Comparison of ENCODE assay signal across 18 cellular contexts in genomic region chr12:65960820-65961691, GRCh38.
DNase-seq lines count a peak whose midpoint lies in the region; ATAC-seq and TF ChIP-seq lines count a peak whose summit lies in the region.
"Had no signal": no experiment of that assay in that cellular context is flagged by ENCODE, and none has a peak within 500 bp of the region (broad histone marks: within the 10 kb centered on the region; RNA-seq: fewer than 3 reads in every experiment).

No MANE protein-coding gene starts in this region.

- H3K4me3 ChIP-seq in ACC112 (ENCODE audit: low read depth, low read length), result no peak overlapping the region
- no peak overlapping the region for H3K4me3 ChIP-seq in IMR-90 (ENCODE audit: insufficient read depth, low read depth, low read length)
- H3K4me3 ChIP-seq in choroid plexus epithelial cell (ENCODE audit: low read depth, low read length), result no peak overlapping the region
- H3K4me3 ChIP-seq: ascending aorta, esophagus muscularis mucosa had no signal

- H3K9me3 ChIP-seq in IMR-90 (ENCODE audit: control insufficient read depth, insufficient read depth, low read length), result no peaks in the 10 kb centered on the region
- H3K9me3 ChIP-seq: ascending aorta, esophagus muscularis mucosa had no signal

- H3K79me1 ChIP-seq in IMR-90 (ENCODE audit: low read depth in 1 of 2, low read length in 2 of 2), result peaks cover 39 to 70% of the 10 kb centered on the region in 2 experiments

- peak overlapping the region; percentile 14; the same call in 1 of the 2 replicates for H3K23ac ChIP-seq in IMR-90 (ENCODE audit: low read depth, low read length)

- TF ChIP-seq RAD21 in IMR-90 (IDR thresholded peaks at IDR 0.05; ENCODE audit: low read length), result no peak

- peaks cover 34% of the 10 kb centered on the region; the same call in 1 of the 2 replicates for H4K20me1 ChIP-seq in IMR-90 (ENCODE audit: insufficient read depth, low read length)

- peak overlapping the region; percentile 3; the same call in 1 of the 2 replicates for H4K5ac ChIP-seq in IMR-90 (ENCODE audit: low read depth, low read length)

- peak overlapping the region in 1 of 2 experiments; percentile 33; a peak in 2 of 4 replicates for H4K8ac ChIP-seq in IMR-90 (ENCODE audit: low read depth in 2 of 2, low read length in 2 of 2)

- no peaks in the 10 kb centered on the region for H3K9me3 Mint-ChIP-seq in mesothelial cell of epicardium
- H3K9me3 Mint-ChIP-seq: CD8-positive, alpha-beta T cell; stimulated activated naive CD8-positive, alpha-beta T cell treated with anti-CD3 and anti-CD28 coated beads, Interleukin-15, Interleukin-2, amounts not matched to agents 100 ng/mL and 50 ng/mL, for 24 hours had no signal

- H2BK120ac ChIP-seq in IMR-90 (ENCODE audit: low read depth, low read length), result no peak overlapping the region

- POLR2A ChIA-PET in IMR-90 (lab: Charles Lee; ENCODE audit: unreplicated experiment), result interaction anchor here (0.6 kb wide), 1 partner anchor 11 kb away, joined by 3 read pairs; no protein-coding TSS in a partner anchor

- no peak overlapping the region for H2AK9ac ChIP-seq in IMR-90 (replicated peaks; ENCODE audit: low read depth, low read length, poor library complexity)

- no peak overlapping the region; the same call in 1 of the 2 replicates for H3K14ac ChIP-seq in IMR-90 (replicated peaks; ENCODE audit: low read depth, low read length)

- no peak for TF ChIP-seq POLR2A in IMR-90 (IDR thresholded peaks at IDR 0.05; ENCODE audit: low read depth, low read length)

- peak overlapping the region; percentile 38 for H3K27ac ChIP-seq in ACC112 (ENCODE audit: low read depth, low read length)
- H3K27ac ChIP-seq in IMR-90 (ENCODE audit: insufficient read depth, low read length), result no peak overlapping the region
- H3K27ac ChIP-seq: ascending aorta, esophagus muscularis mucosa had no signal

- CTCF ChIA-PET in IMR-90 (lab: Yijun Ruan, JAX), result interaction anchor here (1.0 kb wide), 1 partner anchor 783 kb away, joined by 4 read pairs; no protein-coding TSS in a partner anchor

- H3K27ac Mint-ChIP-seq in mesothelial cell of epicardium, result peak overlapping the region; percentile 80
- H3K27ac Mint-ChIP-seq: CD8-positive, alpha-beta T cell; stimulated activated naive CD8-positive, alpha-beta T cell treated with anti-CD3 and anti-CD28 coated beads, Interleukin-15, Interleukin-2, amounts not matched to agents 100 ng/mL and 50 ng/mL, for 24 hours had no signal

- peaks cover 14% of the 10 kb centered on the region for H3K9me1 ChIP-seq in IMR-90 (ENCODE audit: insufficient read depth, low read length)

- no TSS peak for BruUV-seq in IMR-90 (replicated peaks; lab: Mats Ljungman, UMichigan)

- H3K27me3 ChIP-seq in ACC112 (ENCODE audit: insufficient read depth, low read length) (no peaks in the 10 kb centered on the region), IMR-90 (ENCODE audit: control insufficient read depth, insufficient read depth, low read length) (no peaks in the 10 kb centered on the region)
- H3K27me3 ChIP-seq: ascending aorta had no signal

- H3K79me2 ChIP-seq in ACC112 (ENCODE audit: control insufficient read depth, insufficient read depth, low read length, unreplicated experiment), result peaks cover 32% of the 10 kb centered on the region

- peaks cover 74% of the 10 kb centered on the region for H3K4me1 Mint-ChIP-seq in mesothelial cell of epicardium

- no peak overlapping the region; the same call in 2 of the 3 replicates for H2BK15ac ChIP-seq in IMR-90 (ENCODE audit: low read depth, low read length)

- peak; percentile 53 for DNase-seq in IMR-90
- peak; percentile 78 for DNase-seq in choroid plexus epithelial cell (ENCODE audit: low read depth)
- no peak for DNase-seq in mesothelial cell of epicardium (ENCODE audit: low spot score in 2 of 2, unreplicated experiment in 2 of 2)
- no peak for DNase-seq in NCI-H2227 (lab: John Stamatoyannopoulos, UW; ENCODE audit: unreplicated experiment)
- no peak for DNase-seq in AG08395 (ENCODE audit: low spot score)
- DNase-seq in GOT3 (lab: John Stamatoyannopoulos, UW), result no peak
- DNase-seq: activated CD4-positive, alpha-beta T cell treated with anti-CD3 and anti-CD28 coated beads for 48 hours; activated naive CD4-positive, alpha-beta T cell treated with Interleukin-2 at 50 U/mL for 16 hours; CD8-positive, alpha-beta T cell; mesendoderm; MM.1S; NCI-H1694; right cardiac atrium had no signal

- peak overlapping the region; percentile 4; the same call in 1 of the 2 replicates for H3K4me2 ChIP-seq in IMR-90 (ENCODE audit: low read depth, low read length)

- no peaks in the 10 kb centered on the region for H3K27me3 Mint-ChIP-seq in mesothelial cell of epicardium (ENCODE audit: low read depth)

- peaks cover 22% of the 10 kb centered on the region for H3K36me3 Mint-ChIP-seq in mesothelial cell of epicardium
- H3K36me3 Mint-ChIP-seq: CD8-positive, alpha-beta T cell had no signal

- H3K4ac ChIP-seq in IMR-90 (ENCODE audit: low read depth, low read length), result no peak overlapping the region

- ATAC-seq in IMR-90 (ENCODE audit: low read depth) (no peak), GM21619 (IDR thresholded peaks at IDR 0.05; ENCODE audit: unreplicated experiment) (no peak)
- ATAC-seq: CD8-positive, alpha-beta T cell; right cardiac atrium had no signal

- 0 out of 2 replicates have a peak overlapping the region, but pooled peaks have one; percentile 3 for H4K91ac ChIP-seq in IMR-90 (ENCODE audit: insufficient read depth, low read depth, low read length)

- no peak overlapping the region for H2BK20ac ChIP-seq in IMR-90 (ENCODE audit: low read depth, low read length)

- no peak overlapping the region for H3K9ac ChIP-seq in IMR-90 (ENCODE audit: low read depth, low read length)

- intact Hi-C loops in IMR-90 (cut with micrococcal nuclease), result loop anchor here (10.0 kb wide), 1 partner anchor 656 kb away; no protein-coding TSS in a partner anchor

- 100% methylated on average over 1 of the region's 12 CpGs; no CpG with 5 or more reads in 1 of the 2 experiments for WGBS in IMR-90 (ENCODE audit: extremely low coverage in 2 of 2, insufficient read length in 1 of 2), 2 experiments

- peak overlapping the region; percentile 4 for H2BK5ac ChIP-seq in IMR-90 (ENCODE audit: low read depth, low read length, poor library complexity, severe bottlenecking)

- H3K4me1 ChIP-seq in ACC112 (ENCODE audit: control insufficient read depth, insufficient read depth, low read length, unreplicated experiment) (peaks cover 35% of the 10 kb centered on the region), IMR-90 (ENCODE audit: control insufficient read depth, insufficient read depth, low read length) (peaks cover 16% of the 10 kb centered on the region)
- H3K4me1 ChIP-seq: ascending aorta, esophagus muscularis mucosa had no signal

- H3K36me3 ChIP-seq in ACC112 (ENCODE audit: insufficient read depth, low read length), result peaks cover 66% of the 10 kb centered on the region
- peaks cover 9% of the 10 kb centered on the region for H3K36me3 ChIP-seq in IMR-90 (ENCODE audit: control insufficient read depth, insufficient read depth, low read length)
- H3K36me3 ChIP-seq: ascending aorta, esophagus muscularis mucosa had no signal

- no peak overlapping the region for H3K4me3 Mint-ChIP-seq in mesothelial cell of epicardium
- H3K4me3 Mint-ChIP-seq: CD8-positive, alpha-beta T cell; stimulated activated naive CD8-positive, alpha-beta T cell treated with anti-CD3 and anti-CD28 coated beads, Interleukin-15, Interleukin-2, amounts not matched to agents 100 ng/mL and 50 ng/mL, for 24 hours had no signal

- no peak overlapping the region for H3K56ac ChIP-seq in IMR-90 (ENCODE audit: extremely low read depth, insufficient read depth, low read length)

- in situ Hi-C loops in IMR-90 (cut with MboI; ENCODE audit: low sequenced_read_pairs), result no loop called here

- H2AFZ ChIP-seq in ACC112 (ENCODE audit: low read length, unreplicated experiment) (no peak overlapping the region), IMR-90 (replicated peaks; ENCODE audit: low read length, poor library complexity) (no peak overlapping the region)

- peak overlapping the region; percentile 8; the same call in 1 of the 2 replicates for H2AK5ac ChIP-seq in IMR-90 (ENCODE audit: low read depth, low read length)

- no peak for TF ChIP-seq CTCF in IMR-90 (conservative IDR thresholded peaks at IDR 0.05; ENCODE audit: low read depth, low read length)
- no peak for TF ChIP-seq CTCF in choroid plexus epithelial cell (conservative IDR thresholded peaks at IDR 0.05; ENCODE audit: low read depth, low read length)
- no peak for TF ChIP-seq CTCF in mesothelial cell of epicardium (IDR thresholded peaks at IDR 0.05; ENCODE audit: unreplicated experiment)

- peak overlapping the region; percentile 46; the same call in 1 of the 2 replicates for H3K18ac ChIP-seq in IMR-90 (ENCODE audit: low read depth, low read length)

- dilution Hi-C loops in IMR-90 (cut with HindIII; ENCODE audit: low sequenced_read_pairs, unreplicated experiment), result no loop called here

TF ChIP-seq in IMR-90, 13 proteins besides CTCF, POLR2A, EP300 and RAD21:
- TF ChIP-seq BHLHE40 (IDR thresholded peaks at IDR 0.05; ENCODE audit: low read depth, low read length) (peak; percentile 70), CEBPB (IDR thresholded peaks at IDR 0.05; ENCODE audit: low read depth, low read length) (no peak), RCOR1 (IDR thresholded peaks at IDR 0.05; ENCODE audit: insufficient replicate concordance, low read length) (no peak)

Comparison
In these comparisons a context has a peak if more than half of its experiments do, and no peak if none do; other contexts are left out.
1. DNase-seq: peak in IMR-90 (single experiment) and choroid plexus epithelial cell (single experiment); none in mesothelial cell of epicardium (0 of 2), NCI-H2227 (single experiment), AG08395 (single experiment) and GOT3 (single experiment).